Comparison of ENCODE assay signal across 8 cellular contexts in the genomic region with DNA sequence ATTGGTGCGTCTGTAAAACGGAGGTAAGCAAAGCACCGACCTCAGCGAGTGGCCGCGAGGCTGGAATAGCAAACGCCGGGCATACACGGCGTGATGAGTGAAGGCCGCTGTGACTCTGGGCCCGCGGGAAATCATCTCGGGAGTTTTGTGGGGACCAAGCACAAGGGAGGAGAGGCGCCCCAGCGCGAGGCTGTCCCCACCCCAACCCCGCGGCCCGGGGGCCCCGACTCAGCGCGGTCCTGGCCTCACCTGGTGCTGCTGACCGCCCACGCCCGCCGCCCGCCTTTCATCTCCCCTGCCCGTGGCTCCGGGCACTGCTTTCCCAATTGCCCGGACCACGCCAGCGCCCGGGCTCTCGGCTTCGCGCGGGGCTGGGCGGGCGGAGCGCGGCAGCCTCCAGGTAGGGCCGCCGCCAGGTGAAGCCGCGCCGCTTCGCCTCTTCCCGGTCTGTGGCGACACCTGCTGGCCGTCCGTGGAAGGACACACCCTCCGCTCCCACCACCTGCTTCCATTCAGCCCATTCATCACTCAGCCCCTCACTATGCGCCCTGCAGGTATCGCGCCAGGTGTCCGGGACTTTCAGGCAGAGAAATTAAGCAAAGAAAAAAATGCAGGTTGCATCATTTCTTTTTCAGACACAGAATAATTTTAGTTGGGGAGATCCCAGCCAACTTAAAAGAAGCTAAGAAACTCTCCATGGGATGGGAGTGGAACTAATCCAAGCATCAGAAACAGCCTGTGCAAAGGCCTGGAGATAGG.
DNase-seq lines count a peak whose midpoint lies in the region; ATAC-seq and TF ChIP-seq lines count a peak whose summit lies in the region.

No MANE protein-coding gene starts in this region.

- intact Hi-C loops in PC-9 (cut with micrococcal nuclease; ENCODE audit: unreplicated experiment) = loop anchor here (1.0 to 5.0 kb wide), 4 partner anchors 50 to 1937 kb away; no protein-coding TSS in a partner anchor
- intact Hi-C loops in posterior cingulate gyrus (cut with DNase I) = loop anchor here (1.0 kb wide), 1 partner anchor 1255 kb away; no protein-coding TSS in a partner anchor

- no TSS peak for BruUV-seq in PC-9 (replicated peaks; lab: Mats Ljungman, UMichigan)

- in situ Hi-C loops in GM13977 (cut with MboI; ENCODE audit: low pct_unique_long_range_greater_than_20kb, low sequenced_read_pairs, unreplicated experiment) = loop anchor here (25.0 kb wide), 1 partner anchor 1280 kb away; no protein-coding TSS in a partner anchor

- H3K4me1 ChIP-seq in PC-9 (replicated peaks; ENCODE audit: insufficient read depth) = no peaks in the 10 kb centered on the region
- no peaks in the 10 kb centered on the region for H3K4me1 ChIP-seq in cardiac muscle cell (ENCODE audit: low read depth)

- H3K27ac ChIP-seq in PC-9 (no peak overlapping the region), cardiac muscle cell (no peak overlapping the region)

- POLR2A ChIA-PET in PC-9 (lab: Charles Lee; ENCODE audit: unreplicated experiment) = no interaction called here

- no peaks in the 10 kb centered on the region for H3F3A ChIP-seq in PC-9 (ENCODE audit: insufficient read depth, low read depth)

- TF ChIP-seq CTCF in GM13977 (IDR thresholded peaks at IDR 0.05; ENCODE audit: extremely low read depth, insufficient read depth, missing control alignments) (peak; percentile 97), PC-9 (conservative IDR thresholded peaks at IDR 0.05) (peak; percentile 92), cardiac muscle cell (IDR thresholded peaks at IDR 0.05; ENCODE audit: low read depth, low read length) (peak; percentile 89)

- no peak overlapping the region for H2AFZ ChIP-seq in PC-9

- no peak overlapping the region for H3K4me3 ChIP-seq in PC-9
- H3K4me3 ChIP-seq in cardiac muscle cell = peak overlapping the region; percentile 30

- no peaks in the 10 kb centered on the region for H3K9me2 ChIP-seq in PC-9 (ENCODE audit: insufficient read depth)

- H4K20me1 ChIP-seq in PC-9 (ENCODE audit: insufficient read depth) = no peaks in the 10 kb centered on the region

- H3K36me3 ChIP-seq in PC-9 (ENCODE audit: low read depth) (no peaks in the 10 kb centered on the region), cardiac muscle cell (no peaks in the 10 kb centered on the region)

- H3K27me3 ChIP-seq in PC-9 (ENCODE audit: insufficient read depth, low read depth) = peaks cover 6% of the 10 kb centered on the region; the same call in 1 of the 2 replicates
- peaks cover 36% of the 10 kb centered on the region for H3K27me3 ChIP-seq in cardiac muscle cell

- H3K79me2 ChIP-seq in PC-9 (ENCODE audit: low read depth) = no peaks in the 10 kb centered on the region

- ATAC-seq in HG03442 (IDR thresholded peaks at IDR 0.05; ENCODE audit: unreplicated experiment) (peak; percentile 68), GM21737 (IDR thresholded peaks at IDR 0.05; ENCODE audit: unreplicated experiment) (no peak)

- H3K9me3 ChIP-seq in PC-9 (ENCODE audit: insufficient read depth, low read depth) (no peaks in the 10 kb centered on the region), cardiac muscle cell (ENCODE audit: low read depth) (no peaks in the 10 kb centered on the region)

- DNase-seq in GM13977 (ENCODE audit: low spot score) (peak; percentile 86), PC-9 (peak in 1 of 2 experiments; percentile 71), activated gamma-delta T cell treated with Interleukin-2 at 50 U/mL for 16 hours (peak; percentile 73), cardiac muscle cell (ENCODE audit: low read depth in 1 of 2, low spot score in 1 of 2) (peak; percentile 53 to 61), posterior cingulate gyrus (peak; percentile 28 to 94 (median 69)), ureter (ENCODE audit: low spot score) (peak; percentile 79)

- CTCF ChIA-PET in PC-9 (lab: Charles Lee) = no interaction called here

- H3K4me2 ChIP-seq in PC-9 = peak overlapping the region; percentile 46
